8 cellular contexts compared by ENCODE assay signal in genomic region chr15:67146875-67147381, GRCh38.
A peak's percentile ranks its signal among the peaks of the same experiment; 100 is the strongest.
DNase-seq lines count a peak whose midpoint lies in the region; ATAC-seq and TF ChIP-seq lines count a peak whose summit lies in the region.

No MANE protein-coding gene starts in this region.

- H3K36me3 ChIP-seq in heart left ventricle = no peaks in the 10 kb centered on the region

- TF ChIP-seq POLR2A in heart left ventricle (IDR thresholded peaks at IDR 0.05) = no peak

- peaks cover 18 to 95% (median 80%) of the 10 kb centered on the region in 12 donors for H3K4me1 ChIP-seq in heart left ventricle

- H3K9me3 ChIP-seq in heart left ventricle = no peaks in the 10 kb centered on the region

- no peak for TF ChIP-seq CTCF in heart left ventricle (IDR thresholded peaks at IDR 0.05)

- H3K4me1 Mint-ChIP-seq in activated CD4-positive, alpha-beta T cell treated with anti-CD3 and anti-CD28 coated beads for 36 hours = peaks cover 78% of the 10 kb centered on the region

- no peaks in the 10 kb centered on the region for H3K9me3 Mint-ChIP-seq in activated CD4-positive, alpha-beta T cell treated with anti-CD3 and anti-CD28 coated beads for 36 hours (ENCODE audit: low read depth)

- peak; percentile 76 for DNase-seq in activated CD4-positive, alpha-beta T cell treated with anti-CD3 and anti-CD28 coated beads for 36 hours
- DNase-seq in activated CD4-positive, alpha-beta T cell treated with anti-CD3 and anti-CD28 coated beads for 1 hour = no peak
- DNase-seq in activated T-cell treated with anti-CD3 and anti-CD28 coated beads, Interleukin-2, amount 50 U/mL, for 48 hours = peak; percentile 56 to 61
- DNase-seq in heart left ventricle (peak in 3 of 5 donors; percentile 49 to 59 (median 50)), sciatic nerve (ENCODE audit: low spot score) (peak; percentile 52), NCI-H1092 (lab: John Stamatoyannopoulos, UW) (no peak)

- peak overlapping the region; percentile 14 to 87 (median 74) for H3K27ac ChIP-seq in heart left ventricle

- H3K27me3 Mint-ChIP-seq in activated CD4-positive, alpha-beta T cell treated with anti-CD3 and anti-CD28 coated beads for 36 hours = no peaks in the 10 kb centered on the region

- peak overlapping the region; percentile 94 for H3K27ac Mint-ChIP-seq in activated CD4-positive, alpha-beta T cell treated with anti-CD3 and anti-CD28 coated beads for 36 hours

- peak; percentile 72 for ATAC-seq in activated CD4-positive, alpha-beta T cell treated with anti-CD3 and anti-CD28 coated beads for 36 hours
- ATAC-seq in heart left ventricle = peak; percentile 22 to 73 (median 56)
- ATAC-seq in sciatic nerve = peak; percentile 51
- no peak for ATAC-seq in GM21447 (IDR thresholded peaks at IDR 0.05; ENCODE audit: unreplicated experiment)
- no peak for ATAC-seq in GM21786 (IDR thresholded peaks at IDR 0.05; ENCODE audit: unreplicated experiment)

- 38 to 58% (median 54%) methylated on average over 10 of the region's 10 CpGs for WGBS in heart left ventricle, 4 donors

- POLR2A ChIA-PET in activated CD4-positive, alpha-beta T cell treated with anti-CD3 and anti-CD28 coated beads for 36 hours (lab: Charles Lee) = interaction anchor here (0.6 kb wide), 1 partner anchor 98 kb away, joined by 3 read pairs; no protein-coding TSS in a partner anchor

- intact Hi-C loops in activated CD4-positive, alpha-beta T cell treated with anti-CD3 and anti-CD28 coated beads for 36 hours (cut with DNase I, micrococcal nuclease) = loop anchor here (2.0 to 5.0 kb wide), 3 partner anchors 28 to 205 kb away; no protein-coding TSS in a partner anchor
- intact Hi-C loops in heart left ventricle (cut with DNase I) = loop anchor here in 2 of 10 donors (5.0 kb wide), 2 partner anchors 45 to 80 kb away; partner anchors contain the start of gene SMAD3 (in 1 of the 2)
- intact Hi-C loops in sciatic nerve (cut with DNase I) = no loop called here

- no peaks in the 10 kb centered on the region for H3K27me3 ChIP-seq in heart left ventricle

- H3K4me3 Mint-ChIP-seq in activated CD4-positive, alpha-beta T cell treated with anti-CD3 and anti-CD28 coated beads for 36 hours = peak overlapping the region; percentile 56

- H3K36me3 Mint-ChIP-seq in activated CD4-positive, alpha-beta T cell treated with anti-CD3 and anti-CD28 coated beads for 36 hours (ENCODE audit: low read depth) = no peaks in the 10 kb centered on the region

- CTCF ChIA-PET in activated CD4-positive, alpha-beta T cell treated with anti-CD3 and anti-CD28 coated beads for 36 hours (lab: Charles Lee) = interaction anchor here (0.7 to 1.7 kb wide), 4 partner anchors 12 to 200 kb away, joined by 3 read pairs; no protein-coding TSS in a partner anchor

- H3K4me3 ChIP-seq in heart left ventricle = no peak overlapping the region

Comparison
In these comparisons a context has a peak if more than half of its experiments do, and no peak if none do; other contexts are left out.
1. DNase-seq: peak in activated CD4-positive, alpha-beta T cell treated with anti-CD3 and anti-CD28 coated beads for 36 hours (single experiment), activated T-cell treated with anti-CD3 and anti-CD28 coated beads, Interleukin-2, amount 50 U/mL, for 48 hours (2 of 2), heart left ventricle (3 of 5) and sciatic nerve (single experiment); none in activated CD4-positive, alpha-beta T cell treated with anti-CD3 and anti-CD28 coated beads for 1 hour (single experiment) and NCI-H1092 (single experiment).
2. ATAC-seq: peak in activated CD4-positive, alpha-beta T cell treated with anti-CD3 and anti-CD28 coated beads for 36 hours (single experiment), heart left ventricle (4 of 4) and sciatic nerve (single experiment); none in GM21447 (single experiment) and GM21786 (single experiment).